In genomic region chr12:115916910-115917668, GRCh38 we compare ENCODE assay signal across 8 cellular contexts.
DNase-seq lines count a peak whose midpoint lies in the region; ATAC-seq lines count a peak whose summit lies in the region.

No MANE protein-coding gene starts in this region.

- DNase-seq in 8988T (peak; percentile 56), SW480 (ENCODE audit: low spot score) (peak; percentile 47), adipocyte (ENCODE audit: low read depth) (peak; percentile 66), hypothalamus (lab: John Stamatoyannopoulos, UW) (peak in 31 of 51 donors; percentile 0 to 58 (median 13)), skeletal muscle cell (ENCODE audit: low read depth) (no peak), NCI-H1694 (lab: John Stamatoyannopoulos, UW) (no peak)

- H3K9ac ChIP-seq in HUES48 (ENCODE audit: low read depth, low read length) = peak overlapping the region; percentile 15; the same call in 1 of the 2 replicates
- H3K9ac ChIP-seq in adipocyte (ENCODE audit: low read length) = no peak overlapping the region

- H3K27me3 ChIP-seq in HUES48 (ENCODE audit: control insufficient read depth, insufficient read depth, low read length) (peaks cover 13% of the 10 kb centered on the region), adipocyte (replicated peaks; ENCODE audit: control insufficient read depth, insufficient read depth, low read length) (peaks cover 36% of the 10 kb centered on the region)

- peak overlapping the region; percentile 54 for H3K4me3 ChIP-seq in HUES48 (ENCODE audit: low read depth, low read length)
- no peak overlapping the region for H3K4me3 ChIP-seq in adipocyte (ENCODE audit: low read length)
- H3K4me3 ChIP-seq in skeletal muscle cell (ENCODE audit: low read depth, low read length) = peak overlapping the region; percentile 24

- H3K27ac ChIP-seq in HUES48 (ENCODE audit: low read depth, low read length) = no peak overlapping the region

- H3K9me3 ChIP-seq in HUES48 (ENCODE audit: control insufficient read depth, insufficient read depth, low read length) = no peaks in the 10 kb centered on the region
- peaks cover 9% of the 10 kb centered on the region for H3K9me3 ChIP-seq in adipocyte (ENCODE audit: control insufficient read depth, low read length)

- ATAC-seq in GM18502 (IDR thresholded peaks at IDR 0.05; ENCODE audit: poor library complexity, unreplicated experiment) = peak; percentile 68

- H3K4me1 ChIP-seq in HUES48 (ENCODE audit: control insufficient read depth, insufficient read depth, low read length) (peaks cover 6% of the 10 kb centered on the region), adipocyte (ENCODE audit: control insufficient read depth, insufficient read depth, low read length) (peaks cover 8% of the 10 kb centered on the region)

- H3K36me3 ChIP-seq in HUES48 (ENCODE audit: control insufficient read depth, insufficient read depth, low read length) (no peaks in the 10 kb centered on the region), adipocyte (ENCODE audit: control insufficient read depth, insufficient read depth, low read length, severe bottlenecking) (no peaks in the 10 kb centered on the region)

Comparison
In these comparisons a context has a peak if more than half of its experiments do, and no peak if none do; other contexts are left out.
1. DNase-seq: peak in 8988T (single experiment), SW480 (single experiment), adipocyte (single experiment) and hypothalamus (31 of 51); none in skeletal muscle cell (single experiment) and NCI-H1694 (single experiment).